Comparison of ENCODE assay signal across 12 cellular contexts in genomic region chr7:20197837-20198236, GRCh38. TPM values are rescaled to one million over a fixed set of nuclear protein-coding genes. Genes with fewer than 3 reads are reported as not detected.
DNase-seq lines count a peak whose midpoint lies in the region; ATAC-seq and TF ChIP-seq lines count a peak whose summit lies in the region.
"Had no signal": no experiment of that assay in that cellular context is flagged by ENCODE, and none has a peak within 500 bp of the region (broad histone marks: within the 10 kb centered on the region; RNA-seq: fewer than 3 reads in every experiment).

No MANE protein-coding gene starts in this region.

- H3K4me2 ChIP-seq in mammary epithelial cell (ENCODE audit: insufficient read depth, low read depth, low read length) (no peak overlapping the region), mesendoderm (ENCODE audit: low read length) (no peak overlapping the region)

- no peak overlapping the region for H3K9ac ChIP-seq in mammary epithelial cell (ENCODE audit: insufficient read depth, low read length)
- no peak overlapping the region for H3K9ac ChIP-seq in mesendoderm (ENCODE audit: low read length)

- DNase-seq in Calu3 (peak; percentile 39), HFFc6 (no peak), mammary epithelial cell (no peak), mesendoderm (peak; percentile 46), cortex of kidney (lab: John Stamatoyannopoulos, UW) (no peak), DMS79 treated with DMSO at 0.1 percent for 48 hours (lab: John Stamatoyannopoulos, UW) (no peak)
- no peak for DNase-seq in activated CD4-positive, alpha-beta T cell treated with anti-CD3 and anti-CD28 coated beads, Interleukin-2, amount 10 ng/mL, durations not matched to agents 24 days and 14 days
- DNase-seq: NCI-H2171; stimulated activated naive CD8-positive, alpha-beta T cell treated with anti-CD3 and anti-CD28 coated beads, Interleukin-15, Interleukin-2, amounts not matched to agents 100 U/mL and 50 U/mL, for 24 hours had no signal

- H3K9me3 Mint-ChIP-seq in Calu3 (ENCODE audit: low read depth, unreplicated experiment) (no peaks in the 10 kb centered on the region), HFFc6 (peaks cover 12% of the 10 kb centered on the region)
- no peaks in the 10 kb centered on the region for H3K9me3 Mint-ChIP-seq in activated CD4-positive, alpha-beta T cell treated with anti-CD3 and anti-CD28 coated beads, Interleukin-2, amount 10 ng/mL, durations not matched to agents 24 days and 14 days
- H3K9me3 Mint-ChIP-seq: T-helper 2 cell treated with Interferon-gamma antibody and Interleukin-4, amounts not matched to agents 5 μg/mL and 100 μg/mL, for 36 hours had no signal

- H2BK120ac ChIP-seq in mesendoderm (ENCODE audit: low read depth, low read length), result no peak overlapping the region

- intact Hi-C loops in Calu3 (cut with micrococcal nuclease; ENCODE audit: unreplicated experiment), result no loop called here
- intact Hi-C loops in mammary epithelial cell (cut with micrococcal nuclease), result no loop called here
- intact Hi-C loops in activated CD4-positive, alpha-beta T cell treated with anti-CD3 and anti-CD28 coated beads, Interleukin-2, amount 10 ng/mL, durations not matched to agents 24 days and 14 days (cut with micrococcal nuclease), result no loop called here

- H3K36me3 Mint-ChIP-seq in Calu3 (ENCODE audit: insufficient read depth, unreplicated experiment) (peaks cover 79% of the 10 kb centered on the region), HFFc6 (ENCODE audit: low read depth) (no peaks in the 10 kb centered on the region)
- no peaks in the 10 kb centered on the region for H3K36me3 Mint-ChIP-seq in activated CD4-positive, alpha-beta T cell treated with anti-CD3 and anti-CD28 coated beads, Interleukin-2, amount 10 ng/mL, durations not matched to agents 24 days and 14 days (ENCODE audit: low read depth)

- H3K79me2 ChIP-seq in mammary epithelial cell (ENCODE audit: insufficient read depth, low read length) (no peaks in the 10 kb centered on the region), mesendoderm (ENCODE audit: control insufficient read depth, insufficient read depth, low read length) (no peaks in the 10 kb centered on the region)

- TF ChIP-seq CTCF in Calu3 (IDR thresholded peaks at IDR 0.05; ENCODE audit: unreplicated experiment), result peak; percentile 65
- peak; percentile 30; the same call in 1 of the 2 replicates for TF ChIP-seq CTCF in HFFc6 (IDR thresholded peaks at IDR 0.05)
- peak; percentile 39 to 47 for TF ChIP-seq CTCF in mammary epithelial cell (conservative IDR thresholded peaks at IDR 0.05 in 1 of 2, IDR thresholded peaks at IDR 0.05 in 1 of 2; ENCODE audit: extremely low read depth in 1 of 2, insufficient read depth in 1 of 2, low read depth in 1 of 2, low read length in 2 of 2)

- no peak overlapping the region for H3K23ac ChIP-seq in mesendoderm (ENCODE audit: low read length)

- H3K4me3 ChIP-seq in mammary epithelial cell (replicated peaks in 1 of 3; ENCODE audit: insufficient read depth in 1 of 3, low read depth in 2 of 3, low read length in 3 of 3) (no peak overlapping the region), mesendoderm (ENCODE audit: low read length) (no peak overlapping the region)
- H3K4me3 ChIP-seq: coronary artery had no signal

- H2AFZ ChIP-seq in mammary epithelial cell (ENCODE audit: low read depth, low read length), result no peak overlapping the region

- H3K9me3 ChIP-seq in mammary epithelial cell (replicated peaks; ENCODE audit: insufficient read depth, low read length), result no peaks in the 10 kb centered on the region

- no peak for ATAC-seq in GM18502 (IDR thresholded peaks at IDR 0.05; ENCODE audit: poor library complexity, unreplicated experiment)
- ATAC-seq: stimulated activated naive CD8-positive, alpha-beta T cell treated with anti-CD3 and anti-CD28 coated beads, Interleukin-15, Interleukin-2, amounts not matched to agents 100 U/mL and 50 U/mL, for 24 hours had no signal

- peak overlapping the region; percentile 75 for H3K18ac ChIP-seq in mesendoderm (ENCODE audit: low read length)

- H3K27me3 Mint-ChIP-seq in Calu3 (ENCODE audit: unreplicated experiment) (no peaks in the 10 kb centered on the region), HFFc6 (ENCODE audit: insufficient read depth) (no peaks in the 10 kb centered on the region; the same call in 1 of the 2 replicates)
- H3K27me3 Mint-ChIP-seq in activated CD4-positive, alpha-beta T cell treated with anti-CD3 and anti-CD28 coated beads, Interleukin-2, amount 10 ng/mL, durations not matched to agents 24 days and 14 days, result no peaks in the 10 kb centered on the region

- H3K27ac Mint-ChIP-seq in Calu3 (ENCODE audit: unreplicated experiment) (peak overlapping the region; percentile 79), HFFc6 (no peak overlapping the region)
- H3K27ac Mint-ChIP-seq in activated CD4-positive, alpha-beta T cell treated with anti-CD3 and anti-CD28 coated beads, Interleukin-2, amount 10 ng/mL, durations not matched to agents 24 days and 14 days, result no peak overlapping the region
- H3K27ac Mint-ChIP-seq: T-helper 2 cell treated with Interferon-gamma antibody and Interleukin-4, amounts not matched to agents 5 μg/mL and 100 μg/mL, for 36 hours had no signal

- H3K4me1 ChIP-seq in mammary epithelial cell (ENCODE audit: insufficient read depth, low read length), result peaks cover 8% of the 10 kb centered on the region
- H3K4me1 ChIP-seq in mesendoderm (ENCODE audit: control insufficient read depth, low read depth, low read length), result no peaks in the 10 kb centered on the region

- H2BK15ac ChIP-seq in mesendoderm (replicated peaks; ENCODE audit: low read depth), result no peak overlapping the region

- H4K8ac ChIP-seq in mesendoderm (ENCODE audit: low read depth, low read length), result no peak overlapping the region

- no peaks in the 10 kb centered on the region for H3K79me1 ChIP-seq in mesendoderm (ENCODE audit: low read length)

- no peaks in the 10 kb centered on the region for H4K20me1 ChIP-seq in mammary epithelial cell (ENCODE audit: insufficient read depth, low read length)

- CTCF ChIA-PET in Calu3 (lab: Charles Lee) (interaction anchor here (1.0 to 1.8 kb wide), 4 partner anchors 16 to 450 kb away, joined by 3 to 5 read pairs (median 4); no protein-coding TSS in a partner anchor), mammary epithelial cell (lab: Charles Lee; ENCODE audit: low non-redundant PET) (no interaction called here)

- H3K27me3 ChIP-seq in mammary epithelial cell (ENCODE audit: insufficient read depth, low read length) (no peaks in the 10 kb centered on the region), mesendoderm (ENCODE audit: insufficient read depth, low read length, poor library complexity) (no peaks in the 10 kb centered on the region)

- no peak overlapping the region for H3K4ac ChIP-seq in mesendoderm (ENCODE audit: low read depth, low read length)

- H3K4me3 Mint-ChIP-seq in Calu3 (ENCODE audit: low read depth, unreplicated experiment), result no peak overlapping the region
- no peak overlapping the region for H3K4me3 Mint-ChIP-seq in HFFc6
- no peak overlapping the region for H3K4me3 Mint-ChIP-seq in activated CD4-positive, alpha-beta T cell treated with anti-CD3 and anti-CD28 coated beads, Interleukin-2, amount 10 ng/mL, durations not matched to agents 24 days and 14 days
- H3K4me3 Mint-ChIP-seq: T-helper 2 cell treated with Interferon-gamma antibody and Interleukin-4, amounts not matched to agents 5 μg/mL and 100 μg/mL, for 36 hours had no signal

- in situ Hi-C loops in mammary epithelial cell (cut with MboI; ENCODE audit: low sequenced_read_pairs in 2 of 2), result no loop called here

- no peak overlapping the region for H3K27ac ChIP-seq in mammary epithelial cell (ENCODE audit: insufficient read depth, low read depth, low read length)
- no peak overlapping the region for H3K27ac ChIP-seq in mesendoderm (ENCODE audit: low read depth, low read length)
- H3K27ac ChIP-seq: coronary artery had no signal

- dilution Hi-C loops in mammary epithelial cell (cut with HindIII; ENCODE audit: low sequenced_read_pairs), result no loop called here

- BruUV-seq in Calu3 (replicated peaks; lab: Mats Ljungman, UMichigan) (no TSS peak), mammary epithelial cell (replicated peaks; lab: Mats Ljungman, UMichigan) (no TSS peak)

- H3K4me1 Mint-ChIP-seq in Calu3 (ENCODE audit: low read depth, unreplicated experiment), result peaks cover 66% of the 10 kb centered on the region
- no peaks in the 10 kb centered on the region for H3K4me1 Mint-ChIP-seq in HFFc6 (ENCODE audit: low read depth)
- no peaks in the 10 kb centered on the region for H3K4me1 Mint-ChIP-seq in activated CD4-positive, alpha-beta T cell treated with anti-CD3 and anti-CD28 coated beads, Interleukin-2, amount 10 ng/mL, durations not matched to agents 24 days and 14 days

- H2BK5ac ChIP-seq in mesendoderm (ENCODE audit: low read length), result no peak overlapping the region

- H4K5ac ChIP-seq in mesendoderm (ENCODE audit: low read length), result no peak overlapping the region

- H3K36me3 ChIP-seq in mammary epithelial cell (ENCODE audit: insufficient read depth, low read length) (no peaks in the 10 kb centered on the region), mesendoderm (ENCODE audit: control insufficient read depth, insufficient read depth, low read length) (no peaks in the 10 kb centered on the region)

- no peak overlapping the region for H2AK5ac ChIP-seq in mesendoderm (ENCODE audit: low read length)

- no peak overlapping the region for H3K56ac ChIP-seq in mesendoderm (ENCODE audit: low read length)

RNA-seq across cellular contexts. Expression of gene MACC1, which starts 19.3 kb away (rescaled TPM):
- 190 and 199 TPM in 2 replicates for total RNA-seq in Calu3 (2022)
- total RNA-seq in HFFc6 (2021; fragmentation: NEBNext Ultra II Directional; extraction: Animal tissue kit (Norgen Biotek cat#: 25700)), result not detected
- total RNA-seq in mammary epithelial cell, result 1 to 10 TPM; 3.0 to 3.2 TPM
- 0.51 TPM for polyA plus RNA-seq in mammary epithelial cell
- polyA minus RNA-seq in mammary epithelial cell, result not detected
- 3.8 TPM for polyA plus RNA-seq in mesendoderm (2013, experiment 1 of 2)
- 4.1 TPM for polyA plus RNA-seq in mesendoderm (2013, experiment 2 of 2)
- not detected in 2 replicates for total RNA-seq in activated CD4-positive, alpha-beta T cell treated with anti-CD3 and anti-CD28 coated beads, Interleukin-2, amount 10 ng/mL, durations not matched to agents 24 days and 14 days

Comparison
In these comparisons a context has a peak if more than half of its experiments do, and no peak if none do; other contexts are left out.
1. DNase-seq: peak in Calu3 (single experiment) and mesendoderm (single experiment); none in HFFc6 (single experiment), mammary epithelial cell (single experiment), activated CD4-positive, alpha-beta T cell treated with anti-CD3 and anti-CD28 coated beads, Interleukin-2, amount 10 ng/mL, durations not matched to agents 24 days and 14 days (single experiment), cortex of kidney (single experiment) and DMS79 treated with DMSO at 0.1 percent for 48 hours (single experiment).
2. RNA of gene MACC1, which starts 19.3 kb away (total RNA-seq): 190 to 199 TPM in Calu3; 3.0 to 3.2 TPM in mammary epithelial cell, not detected in HFFc6 and not detected in activated CD4-positive, alpha-beta T cell treated with anti-CD3 and anti-CD28 coated beads, Interleukin-2, amount 10 ng/mL, durations not matched to agents 24 days and 14 days; every median in the first group is over 10 times any median in the second.
3. Peak in every context shown above with its lines, with median percentiles within 50 percentile points of each other: CTCF ChIP-seq.